In the genomic region with DNA sequence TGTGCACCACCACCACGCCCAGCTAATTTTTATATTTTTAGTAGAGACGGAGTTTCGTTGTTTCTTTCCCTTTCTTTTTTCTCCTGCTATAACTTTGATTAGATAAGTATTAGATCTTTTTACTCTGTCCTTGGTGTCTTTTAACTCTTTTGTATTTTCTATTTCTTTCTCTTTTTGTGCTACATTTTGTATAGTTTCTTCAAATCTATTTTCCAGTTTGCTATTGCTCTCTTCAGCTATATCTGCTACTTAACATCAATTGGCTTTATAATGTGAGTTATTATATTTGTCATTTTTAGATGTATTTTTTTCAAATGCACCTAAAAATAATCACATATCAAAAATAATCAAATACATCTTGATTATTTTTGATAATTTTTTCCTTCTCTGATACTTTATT, we compare ENCODE assay signal across 27 cellular contexts.
"Had no signal": no experiment of that assay in that cellular context is flagged by ENCODE, and none has a peak within 500 bp of the region (broad histone marks: within the 10 kb centered on the region; RNA-seq: fewer than 3 reads in every experiment).

No MANE protein-coding gene starts in this region.

- H3K79me2 ChIP-seq: parathyroid adenoma had no signal

- H3K4me3 ChIP-seq: esophagus squamous epithelium, lower lobe of right lung, smooth muscle cell, suprapubic skin, transverse colon, upper lobe of right lung, uterus had no signal

- H3K27me3 ChIP-seq: esophagus squamous epithelium, suprapubic skin, transverse colon, upper lobe of right lung, uterus had no signal

- H3K9ac ChIP-seq: parathyroid adenoma had no signal

- H3K4me3 Mint-ChIP-seq: effector memory CD8-positive, alpha-beta T cell; memory B cell; natural killer cell; stimulated activated naive CD8-positive, alpha-beta T cell treated with anti-CD3 and anti-CD28 coated beads, Interleukin-15, amount 100 ng/mL, for 72 hours had no signal

- DNase-seq: cortex of kidney; effector memory CD8-positive, alpha-beta T cell; erythroblast; esophagus squamous epithelium; foreskin melanocyte; head of caudate nucleus; left ventricle myocardium superior; lower lobe of right lung; natural killer cell; occipital lobe; stimulated activated CD4-positive, alpha-beta T cell treated with anti-CD3 and anti-CD28 coated beads, Interleukin-12 subunit alpha, Interleukin-12 subunit beta, amount 100 ng/mL, for 4 hours; stimulated activated CD4-positive, alpha-beta T cell treated with anti-CD3 and anti-CD28 coated beads, Interleukin-1b, Interleukin-23, amount 100 ng/mL, for 48 hours; stimulated activated CD4-positive, alpha-beta T cell treated with anti-CD3 and anti-CD28 coated beads, Interleukin-4, amount 100 ng/mL, for 1 hour; stimulated activated CD8-positive, alpha-beta memory T cell treated with anti-CD3 and anti-CD28 coated beads, Interleukin-4, amount 100 ng/mL, for 48 hours; stimulated activated naive CD4-positive, alpha-beta T cell; stimulated activated naive CD8-positive, alpha-beta T cell treated with anti-CD3 and anti-CD28 coated beads, Interleukin-15, amount 100 ng/mL, for 72 hours; transverse colon; upper lobe of right lung; uterus had no signal

- H3K4me1 ChIP-seq: parathyroid adenoma, uterus had no signal

- H3K27me3 Mint-ChIP-seq: progenitor cell of endocrine pancreas; stimulated activated naive CD8-positive, alpha-beta T cell treated with anti-CD3 and anti-CD28 coated beads, Interleukin-15, amount 100 ng/mL, for 72 hours had no signal

- H3K27ac ChIP-seq: lower lobe of right lung, parathyroid adenoma, suprapubic skin, upper lobe of right lung, uterus had no signal

- H3K36me3 ChIP-seq: esophagus squamous epithelium, lower lobe of right lung, suprapubic skin, transverse colon, upper lobe of right lung, uterus had no signal

- H3K4me2 ChIP-seq: smooth muscle cell had no signal

- H3K9me3 ChIP-seq: esophagus squamous epithelium, lower lobe of right lung, suprapubic skin, transverse colon, upper lobe of right lung, uterus had no signal

- H3K4me1 Mint-ChIP-seq: memory B cell, natural killer cell had no signal

- FAIRE-seq: endometrium, keratinocyte had no signal

- ATAC-seq: effector memory CD8-positive, alpha-beta T cell; left ventricle myocardium superior; lower lobe of right lung; natural killer cell; sciatic nerve; stimulated activated naive CD8-positive, alpha-beta T cell treated with anti-CD3 and anti-CD28 coated beads, Interleukin-15, amount 100 ng/mL, for 72 hours; upper lobe of right lung had no signal

- H2AFZ ChIP-seq: parathyroid adenoma had no signal

- H3K27ac Mint-ChIP-seq: effector memory CD8-positive, alpha-beta T cell; memory B cell; natural killer cell; progenitor cell of endocrine pancreas; stimulated activated naive CD8-positive, alpha-beta T cell treated with anti-CD3 and anti-CD28 coated beads, Interleukin-15, amount 100 ng/mL, for 72 hours had no signal
